In the genomic region with DNA sequence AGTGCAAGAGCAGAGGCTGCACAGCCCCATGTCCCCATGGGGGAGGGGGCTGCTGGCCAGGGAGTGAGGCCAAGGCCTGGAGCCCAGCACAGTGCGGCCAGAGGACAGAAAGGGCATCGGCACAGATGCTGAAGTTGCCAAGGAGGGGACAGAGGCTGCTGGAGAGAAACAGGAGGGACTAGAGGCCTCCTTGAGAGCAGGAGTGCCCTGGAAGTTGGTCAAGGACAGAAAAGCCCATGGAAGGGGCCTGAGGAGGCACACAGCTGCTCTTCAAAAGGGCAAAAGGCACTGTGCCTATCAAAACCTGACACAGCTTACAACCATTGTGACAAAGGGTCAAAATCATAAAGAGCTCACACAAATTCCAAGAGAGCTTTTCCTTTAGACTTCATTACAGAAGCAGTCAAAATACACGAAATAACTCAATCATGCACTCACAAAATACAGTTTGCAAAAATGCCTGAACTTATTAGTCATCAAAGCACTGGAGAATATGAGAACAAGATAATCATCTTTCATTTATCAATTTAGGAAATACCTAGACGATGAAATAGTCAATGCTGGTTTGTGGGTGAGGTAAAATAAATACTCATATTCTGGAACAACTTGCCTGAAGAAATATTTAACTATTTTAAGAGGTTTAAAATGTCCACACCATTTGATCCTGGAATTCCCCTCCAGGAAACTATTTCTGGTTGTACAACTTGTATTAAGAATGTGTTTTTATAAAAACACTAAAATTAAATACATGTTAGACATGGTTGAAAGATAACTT, we compare ENCODE assay signal across 8 cellular contexts.
A peak's percentile ranks its signal among the peaks of the same experiment; 100 is the strongest.
DNase-seq lines count a peak whose midpoint lies in the region; ATAC-seq, FAIRE-seq and TF ChIP-seq lines count a peak whose summit lies in the region.
"Had no signal": no experiment of that assay in that cellular context is flagged by ENCODE, and none has a peak within 500 bp of the region (broad histone marks: within the 10 kb centered on the region; RNA-seq: fewer than 3 reads in every experiment).

No MANE protein-coding gene starts in this region.

- no peak overlapping the region for H3K4me3 Mint-ChIP-seq in H9

- no peak overlapping the region for H2BK15ac ChIP-seq in H9 (ENCODE audit: low read depth, low read length)

- FAIRE-seq in keratinocyte (lab: Jason Lieb, UNC): peak; percentile 84

- no CpG with 5 or more reads among the region's 4 CpGs for WGBS in H9 (ENCODE audit: extremely low coverage, insufficient read length, low lambda C conversion rate)

- peaks cover 74% of the 10 kb centered on the region for H3K4me1 ChIP-seq in keratinocyte (ENCODE audit: control insufficient read depth, extremely low read depth, insufficient read depth, low read length)
- peaks cover 32 to 63% of the 10 kb centered on the region in 2 donors for H3K4me1 ChIP-seq in thoracic aorta (ENCODE audit: control insufficient read depth in 1 of 2, low read depth in 2 of 2)
- no peaks in the 10 kb centered on the region for H3K4me1 ChIP-seq in H9 (ENCODE audit: insufficient read depth, low read length)

- peak overlapping the region; percentile 2 for H3K4me2 ChIP-seq in keratinocyte (ENCODE audit: control insufficient read depth, extremely low read depth, insufficient read depth, low read depth, low read length)
- no peak overlapping the region for H3K4me2 ChIP-seq in H9 (ENCODE audit: insufficient read depth, insufficient read length, low read length)

- dilution Hi-C loops in keratinocyte (cut with MboI; ENCODE audit: extremely low pct_ligation_motif_present, low sequenced_read_pairs): no loop called here

- ATAC-seq in thoracic aorta (ENCODE audit: insufficient number of reproducible peaks, low FRiP score, low read depth) (no peak), GM21786 (IDR thresholded peaks at IDR 0.05; ENCODE audit: unreplicated experiment) (no peak)

- no peak overlapping the region for H4K91ac ChIP-seq in H9 (ENCODE audit: insufficient read length, low read depth, low read length)

- H3T11ph ChIP-seq in H9 (ENCODE audit: low read length): no peak overlapping the region

- no peak overlapping the region for H4K8ac ChIP-seq in H9 (replicated peaks; ENCODE audit: insufficient read length, low read depth, low read length)

- DNase-seq in HCEC 1CT: peak; percentile 85
- DNase-seq in keratinocyte (ENCODE audit: low read depth, low spot score): no peak
- DNase-seq in thoracic aorta (ENCODE audit: low spot score): no peak
- no peak for DNase-seq in H9
- no peak for DNase-seq in NCI-H524 treated with DMSO at 0.1 percent for 48 hours (lab: John Stamatoyannopoulos, UW)
- DNase-seq: activated naive CD4-positive, alpha-beta T cell treated with anti-CD3 and anti-CD28 coated beads, Interleukin-2, amount 50 U/mL, for 16 hours had no signal

- H3K56ac ChIP-seq in H9 (ENCODE audit: insufficient read length, low read depth, low read length): no peak overlapping the region

- no peaks in the 10 kb centered on the region for H3K9me3 ChIP-seq in keratinocyte (ENCODE audit: control insufficient read depth, low read depth, low read length)
- no peaks in the 10 kb centered on the region for H3K9me3 ChIP-seq in thoracic aorta
- no peaks in the 10 kb centered on the region for H3K9me3 ChIP-seq in H9 (ENCODE audit: control insufficient read depth, low read depth, low read length)

- H2BK20ac ChIP-seq in H9 (ENCODE audit: low read depth, low read length, poor library complexity, severe bottlenecking): no peak overlapping the region

- H3K27ac ChIP-seq in angular gyrus (ENCODE audit: low read depth, low read length) (peak overlapping the region; percentile 14), keratinocyte (ENCODE audit: control insufficient read depth, insufficient read depth, low read length) (peak overlapping the region; percentile 96), thoracic aorta (peak overlapping the region; percentile 86 to 89), H9 (ENCODE audit: insufficient read length, low read depth, low read length) (no peak overlapping the region)

- no peaks in the 10 kb centered on the region for H4K20me1 ChIP-seq in keratinocyte (ENCODE audit: control insufficient read depth, extremely low read depth, insufficient read depth, low read length)
- H4K20me1 ChIP-seq in H9 (ENCODE audit: control insufficient read depth, insufficient read depth, insufficient read length): no peaks in the 10 kb centered on the region

- H3K4me1 Mint-ChIP-seq in H9: no peaks in the 10 kb centered on the region

- H2BK120ac ChIP-seq in H9 (ENCODE audit: low read depth, low read length, poor library complexity, severe bottlenecking): no peak overlapping the region

- no peak overlapping the region for H3K18ac ChIP-seq in H9 (ENCODE audit: insufficient read length, low read depth, low read length)

- no peak overlapping the region for H3K14ac ChIP-seq in H9 (ENCODE audit: insufficient read depth, low read length)

- no peak overlapping the region for H2AK5ac ChIP-seq in H9 (ENCODE audit: insufficient read length, low read length)

- H3K79me2 ChIP-seq in keratinocyte (ENCODE audit: control insufficient read depth, insufficient read depth, low read length) (no peaks in the 10 kb centered on the region), H9 (ENCODE audit: insufficient read depth, low read length) (no peaks in the 10 kb centered on the region)

- no peaks in the 10 kb centered on the region for H3K9me1 ChIP-seq in keratinocyte (ENCODE audit: control insufficient read depth, extremely low read depth, insufficient read depth, low read length)

- H3K79me1 ChIP-seq in H9 (ENCODE audit: insufficient read depth, low read depth, low read length, poor library complexity, severe bottlenecking): no peaks in the 10 kb centered on the region

- no peak overlapping the region; a peak in 2 of 7 replicates for H3K27ac Mint-ChIP-seq in H9

- no peak overlapping the region for H3K4ac ChIP-seq in H9 (ENCODE audit: low read depth, low read length)

- TF ChIP-seq CTCF in keratinocyte (optimal IDR thresholded peaks at IDR 0.05 in 1 of 3, IDR thresholded peaks at IDR 0.05 in 1 of 3, conservative IDR thresholded peaks at IDR 0.05 in 1 of 3; ENCODE audit: extremely low read depth in 1 of 3, insufficient read depth in 2 of 3, low read length in 3 of 3) (no peak), thoracic aorta (IDR thresholded peaks at IDR 0.05) (no peak), H9 (conservative IDR thresholded peaks at IDR 0.05) (no peak)

- H2BK12ac ChIP-seq in H9 (ENCODE audit: insufficient read length, low read depth, low read length): no peak overlapping the region

- H3K23me2 ChIP-seq in H9 (ENCODE audit: insufficient read length, low read depth, low read length, poor library complexity, severe bottlenecking): no peaks in the 10 kb centered on the region

- H3K36me3 Mint-ChIP-seq in H9 (ENCODE audit: insufficient read depth in 1 of 3, low read depth in 3 of 3): peaks cover 21 to 31% (median 31%) of the 10 kb centered on the region in 3 experiments

- H3K23ac ChIP-seq in H9 (ENCODE audit: insufficient read length, low read depth, low read length): no peak overlapping the region

- no peaks in the 10 kb centered on the region for H3K27me3 ChIP-seq in keratinocyte (ENCODE audit: control insufficient read depth, extremely low read depth, insufficient read depth, low read length)
- no peaks in the 10 kb centered on the region for H3K27me3 ChIP-seq in thoracic aorta (replicated peaks; ENCODE audit: insufficient read depth)
- H3K27me3 ChIP-seq in H9 (ENCODE audit: insufficient read depth, low read length): no peaks in the 10 kb centered on the region

- H3K27me3 Mint-ChIP-seq in H9 (ENCODE audit: low read depth): no peaks in the 10 kb centered on the region

- H2BK5ac ChIP-seq in H9 (ENCODE audit: insufficient read length, low read length): no peak overlapping the region

- no peak overlapping the region for H4K5ac ChIP-seq in H9 (ENCODE audit: insufficient read length, low read depth, low read length)

- H2AFZ ChIP-seq in keratinocyte (ENCODE audit: control insufficient read depth, low read length) (no peak overlapping the region), H9 (ENCODE audit: low read length) (no peak overlapping the region)

- H3K9ac ChIP-seq in keratinocyte (ENCODE audit: control insufficient read depth, extremely low read depth, insufficient read depth, low read length) (peak overlapping the region; percentile 58), H9 (ENCODE audit: extremely low read depth, insufficient read length, low read length) (no peak overlapping the region)

- H3K4me3 ChIP-seq in keratinocyte (ENCODE audit: control insufficient read depth in 2 of 3, extremely low read depth in 1 of 3, insufficient read depth in 2 of 3, low read depth in 1 of 3, low read length in 3 of 3) (no peak overlapping the region), thoracic aorta (no peak overlapping the region)

- H3K36me3 ChIP-seq in keratinocyte (ENCODE audit: control insufficient read depth in 2 of 2, extremely low read depth in 1 of 2, insufficient read depth in 2 of 2, low read length in 2 of 2) (peaks cover 11 to 15% of the 10 kb centered on the region in 2 experiments), thoracic aorta (peaks cover 9% of the 10 kb centered on the region)

- H3K9me3 Mint-ChIP-seq in H9: peaks cover 12 to 16% of the 10 kb centered on the region in 2 experiments
